In the genomic region with DNA sequence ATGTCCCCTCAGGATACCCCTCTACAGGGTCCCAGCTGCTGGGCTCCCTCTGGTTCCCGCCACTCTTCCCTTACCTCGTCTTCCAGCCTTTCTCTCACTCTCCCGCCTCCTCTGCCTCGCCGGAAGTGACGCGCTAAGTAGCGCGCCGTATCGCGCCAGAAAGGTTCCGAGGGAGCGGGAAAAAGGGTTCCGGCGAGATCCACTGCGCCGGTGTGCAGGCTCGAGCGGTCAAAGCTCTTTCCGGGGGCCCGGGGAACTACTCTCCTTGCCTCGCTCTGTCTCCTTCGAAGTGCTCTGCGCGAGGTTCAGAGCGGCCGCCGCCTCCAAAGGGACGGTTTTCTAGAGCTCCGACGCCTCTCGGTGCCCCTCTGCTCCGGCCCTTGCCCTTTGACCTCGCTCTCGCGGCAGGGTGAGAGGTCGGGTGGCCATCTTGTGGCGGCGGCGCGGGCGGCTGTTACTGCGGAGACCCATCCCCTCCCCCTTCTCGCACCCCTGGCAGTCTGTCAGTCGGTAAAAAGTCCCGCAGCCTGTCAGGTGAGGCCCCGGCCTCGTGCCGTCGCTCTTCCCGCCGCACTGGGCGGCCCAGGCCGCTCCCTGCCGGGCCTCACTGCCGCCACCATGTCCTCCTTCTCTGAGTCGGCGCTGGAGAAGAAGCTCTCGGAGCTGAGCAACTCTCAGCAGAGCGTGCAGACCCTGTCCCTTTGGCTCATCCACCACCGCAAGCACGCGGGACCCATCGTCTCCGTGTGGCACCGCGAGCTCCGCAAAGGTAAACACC, we compare ENCODE assay signal across 1 cellular context.
TF ChIP-seq lines count a peak whose summit lies in the region.

TSS of gene RPRD1B (plus strand) at position 417 of the 778 bp plus-strand sequence. CDS start at position 619, 202 bp downstream.
TSS of gene TTI1 (minus strand) at position 127 of the 778 bp plus-strand sequence. CDS start 19,640 bp downstream, outside the sequence.

TF ChIP-seq in H1, 55 proteins besides CTCF, POLR2A, EP300 and RAD21 (continued from another document):
- TF ChIP-seq, protein P1, sequence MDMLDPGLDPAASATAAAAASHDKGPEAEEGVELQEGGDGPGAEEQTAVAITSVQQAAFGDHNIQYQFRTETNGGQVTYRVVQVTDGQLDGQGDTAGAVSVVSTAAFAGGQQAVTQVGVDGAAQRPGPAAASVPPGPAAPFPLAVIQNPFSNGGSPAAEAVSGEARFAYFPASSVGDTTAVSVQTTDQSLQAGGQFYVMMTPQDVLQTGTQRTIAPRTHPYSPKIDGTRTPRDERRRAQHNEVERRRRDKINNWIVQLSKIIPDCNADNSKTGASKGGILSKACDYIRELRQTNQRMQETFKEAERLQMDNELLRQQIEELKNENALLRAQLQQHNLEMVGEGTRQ (IDR thresholded peaks at IDR 0.05; ENCODE audit: low read length), result no peak
- TF ChIP-seq CREB1 (IDR thresholded peaks at IDR 0.05) (peak; percentile 98), BRCA1 (IDR thresholded peaks at IDR 0.05; ENCODE audit: low read depth, low read length) (no peak), POU5F1 (IDR thresholded peaks at IDR 0.05; ENCODE audit: low read depth, low read length) (no peak)
